ENCODE assay signal across 26 cellular contexts in genomic region chr7:2657208-2657607, GRCh38. TPM values are rescaled to one million over a fixed set of nuclear protein-coding genes. Genes with fewer than 3 reads are reported as not detected.
"Had no signal": no experiment of that assay in that cellular context is flagged by ENCODE, and none has a peak within 500 bp of the region (broad histone marks: within the 10 kb centered on the region; RNA-seq: fewer than 3 reads in every experiment).

No MANE protein-coding gene starts in this region.

- H3K4me1 Mint-ChIP-seq: activated naive CD8-positive, alpha-beta T cell treated with anti-CD3 and anti-CD28 coated beads, Interleukin-2, amount 50 U/mL, for 24 hours; naive thymus-derived CD4-positive, alpha-beta T cell had no signal

- H3K4me3 Mint-ChIP-seq: activated naive CD4-positive, alpha-beta T cell treated with anti-CD3 and anti-CD28 coated beads for 36 hours; activated naive CD8-positive, alpha-beta T cell treated with anti-CD3 and anti-CD28 coated beads, Interleukin-2, amount 50 U/mL, for 24 hours; dendritic cell treated with granulocyte-macrophage colony-stimulating factor and Interleukin-4, amounts not matched to agents 40 ng/mL and 50 ng/mL, for 4 days; naive thymus-derived CD4-positive, alpha-beta T cell; stimulated activated naive CD8-positive, alpha-beta T cell treated with anti-CD3 and anti-CD28 coated beads, Interleukin-15, Interleukin-2, amounts not matched to agents 100 ng/mL and 50 ng/mL, for 24 hours had no signal

- H3K27ac Mint-ChIP-seq: activated naive CD4-positive, alpha-beta T cell treated with anti-CD3 and anti-CD28 coated beads for 36 hours; activated naive CD8-positive, alpha-beta T cell treated with anti-CD3 and anti-CD28 coated beads, Interleukin-2, amount 50 U/mL, for 24 hours; dendritic cell treated with granulocyte-macrophage colony-stimulating factor and Interleukin-4, amounts not matched to agents 40 ng/mL and 50 ng/mL, for 4 days; stimulated activated naive CD8-positive, alpha-beta T cell treated with anti-CD3 and anti-CD28 coated beads, Interleukin-15, Interleukin-2, amounts not matched to agents 100 ng/mL and 50 ng/mL, for 24 hours had no signal

- H3K4me1 ChIP-seq: body of pancreas, foreskin keratinocyte, tibial artery had no signal

- H3K4me3 ChIP-seq: body of pancreas, hepatocyte, left lung, lung, ovary, tibial artery had no signal

- H3K9me3 ChIP-seq: body of pancreas, left lung, neutrophil, ovary, tibial artery had no signal

- ATAC-seq: activated naive CD8-positive, alpha-beta T cell treated with anti-CD3 and anti-CD28 coated beads, Interleukin-2, amount 50 U/mL, for 24 hours; body of pancreas; foreskin keratinocyte; left lung; naive thymus-derived CD4-positive, alpha-beta T cell; right cardiac atrium had no signal

- FAIRE-seq: TTC549 had no signal

- H3K9me3 Mint-ChIP-seq: activated naive CD4-positive, alpha-beta T cell treated with anti-CD3 and anti-CD28 coated beads for 36 hours; activated naive CD8-positive, alpha-beta T cell treated with anti-CD3 and anti-CD28 coated beads, Interleukin-2, amount 50 U/mL, for 24 hours; dendritic cell treated with granulocyte-macrophage colony-stimulating factor and Interleukin-4, amounts not matched to agents 40 ng/mL and 50 ng/mL, for 4 days; stimulated activated naive CD8-positive, alpha-beta T cell treated with anti-CD3 and anti-CD28 coated beads, Interleukin-15, Interleukin-2, amounts not matched to agents 100 ng/mL and 50 ng/mL, for 24 hours had no signal

- DNase-seq: activated CD4-positive, alpha-beta T cell treated with anti-CD3 and anti-CD28 coated beads for 1 hour; activated CD4-positive, alpha-beta T cell treated with anti-CD3 and anti-CD28 coated beads, Interleukin-2, amount 50 U/mL, for 1 hour; activated CD8-positive, alpha-beta memory T cell treated with anti-CD3 and anti-CD28 coated beads for 24 hours; activated naive CD4-positive, alpha-beta T cell treated with anti-CD3 and anti-CD28 coated beads for 36 hours; activated naive CD8-positive, alpha-beta T cell treated with anti-CD3 and anti-CD28 coated beads, Interleukin-2, amount 50 U/mL, for 24 hours; activated T-cell treated with anti-CD3 and anti-CD28 coated beads, Interleukin-2, amount 50 U/mL, for 48 hours; body of pancreas; effector CD4-positive, alpha-beta T cell; foreskin keratinocyte; kidney glomerular epithelial cell; left lung; naive thymus-derived CD4-positive, alpha-beta T cell; ovary; stimulated activated CD4-positive, alpha-beta T cell treated with anti-CD3 and anti-CD28 coated beads, Interleukin-12 subunit alpha, Interleukin-12 subunit beta, amount 100 ng/mL, for 4 hours; stimulated activated CD4-positive, alpha-beta T cell treated with anti-CD3 and anti-CD28 coated beads, Interleukin-4, amount 100 ng/mL, for 4 hours; T-helper 1 cell; tibial artery; WERI-Rb-1 had no signal

- H3K27me3 ChIP-seq: body of pancreas, hepatocyte, left lung, neutrophil, ovary, tibial artery had no signal

- H3K27me3 Mint-ChIP-seq: activated naive CD8-positive, alpha-beta T cell treated with anti-CD3 and anti-CD28 coated beads, Interleukin-2, amount 50 U/mL, for 24 hours; dendritic cell treated with granulocyte-macrophage colony-stimulating factor and Interleukin-4, amounts not matched to agents 40 ng/mL and 50 ng/mL, for 4 days; naive thymus-derived CD4-positive, alpha-beta T cell; stimulated activated naive CD8-positive, alpha-beta T cell treated with anti-CD3 and anti-CD28 coated beads, Interleukin-15, Interleukin-2, amounts not matched to agents 100 ng/mL and 50 ng/mL, for 24 hours had no signal

- H3K27ac ChIP-seq: body of pancreas, foreskin keratinocyte, hepatocyte, left lung, neutrophil, ovary, tibial artery, WERI-Rb-1 had no signal

- H3K36me3 ChIP-seq: ovary had no signal

RNA-seq across cellular contexts. Expression of gene AMZ1, which starts 30.8 kb away (rescaled TPM):
- total RNA-seq: body of pancreas, foreskin keratinocyte, hepatocyte, pulmonary artery endothelial cell had no signal
- polyA plus RNA-seq: foreskin keratinocyte had no signal
